10 cellular contexts compared by ENCODE assay signal in the genomic region with DNA sequence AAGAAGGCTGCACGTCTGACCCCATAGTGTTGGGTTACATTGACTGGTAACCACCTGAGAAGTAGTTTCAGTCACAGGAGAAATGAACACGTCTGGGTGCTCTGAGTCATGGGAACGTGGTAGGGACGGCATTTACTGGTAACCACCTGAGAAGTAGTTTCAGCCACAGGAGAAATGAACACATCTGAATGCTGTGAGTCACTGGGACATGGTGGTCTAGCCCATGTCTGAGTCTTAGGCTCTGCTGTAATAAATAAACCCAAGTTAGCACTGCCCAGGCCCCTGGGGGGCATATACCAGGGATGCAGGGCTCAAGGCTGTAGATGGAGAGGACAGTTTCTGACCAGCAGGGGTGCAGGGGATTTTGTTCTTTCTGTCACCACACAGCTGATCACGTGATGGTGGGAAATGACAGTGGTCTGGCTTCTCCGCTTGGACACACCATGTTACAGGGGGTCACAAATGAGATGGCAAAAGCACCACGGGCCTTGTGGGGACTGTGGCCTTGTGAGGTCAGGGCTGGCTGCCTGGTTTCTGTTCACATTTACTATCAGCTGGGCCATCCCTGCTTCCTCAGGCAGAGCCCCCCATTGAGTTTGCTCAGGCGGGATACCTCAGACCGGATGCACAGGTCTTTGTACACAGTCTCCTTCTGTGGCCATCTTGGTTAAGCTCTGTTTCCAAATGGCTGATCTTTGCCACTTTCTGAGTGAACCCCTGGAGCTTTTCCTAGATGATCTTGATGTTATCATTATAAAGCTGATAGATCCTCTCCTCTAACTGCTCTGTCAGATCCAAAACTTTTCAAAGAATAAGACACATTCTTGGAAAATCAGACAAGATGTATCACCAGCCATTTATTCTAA. TPM values are rescaled to one million over a fixed set of nuclear protein-coding genes. Genes with fewer than 3 reads are reported as not detected.
DNase-seq lines count a peak whose midpoint lies in the region; ATAC-seq and TF ChIP-seq lines count a peak whose summit lies in the region.
"Had no signal": no experiment of that assay in that cellular context is flagged by ENCODE, and none has a peak within 500 bp of the region (broad histone marks: within the 10 kb centered on the region; RNA-seq: fewer than 3 reads in every experiment).

No MANE protein-coding gene starts in this region.

- H3K4me1 ChIP-seq in mammary epithelial cell (ENCODE audit: insufficient read depth, low read length) (peaks cover 19% of the 10 kb centered on the region), heart left ventricle (no peaks in the 10 kb centered on the region)

- no peaks in the 10 kb centered on the region for H4K20me1 ChIP-seq in mammary epithelial cell (ENCODE audit: insufficient read depth, low read length)

- no peaks in the 10 kb centered on the region for H3K27me3 ChIP-seq in mammary epithelial cell (ENCODE audit: insufficient read depth, low read length)
- H3K27me3 ChIP-seq in CD4-positive, alpha-beta T cell (ENCODE audit: control insufficient read depth, insufficient read depth, low read length), result no peaks in the 10 kb centered on the region
- peaks cover 0 to 11% (median 0%) of the 10 kb centered on the region in 9 donors for H3K27me3 ChIP-seq in heart left ventricle

- no peak overlapping the region for H3K27ac Mint-ChIP-seq in CD4-positive, alpha-beta T cell
- H3K27ac Mint-ChIP-seq: immature natural killer cell had no signal

- H3K9me3 Mint-ChIP-seq in CD4-positive, alpha-beta T cell, result no peaks in the 10 kb centered on the region
- H3K9me3 Mint-ChIP-seq: immature natural killer cell had no signal

- H3K9ac ChIP-seq in mammary epithelial cell (ENCODE audit: insufficient read depth, low read length), result peak overlapping the region; percentile 63

- H3K27ac ChIP-seq in mammary epithelial cell (ENCODE audit: insufficient read depth, low read depth, low read length), result peak overlapping the region; percentile 88
- no peak overlapping the region for H3K27ac ChIP-seq in CD4-positive, alpha-beta T cell (ENCODE audit: low read depth, low read length)
- H3K27ac ChIP-seq in heart left ventricle, result no peak overlapping the region
- H3K27ac ChIP-seq: VCaP had no signal

- 43% methylated on average over 9 of the region's 9 CpGs for WGBS in mammary epithelial cell (ENCODE audit: low coverage, missing lambda C conversion rate)
- 78 to 84% (median 83%) methylated on average over 9 of the region's 9 CpGs for WGBS in heart left ventricle, 4 donors

- intact Hi-C loops in mammary epithelial cell (cut with micrococcal nuclease) (no loop called here), heart left ventricle (cut with DNase I) (no loop called here)
- intact Hi-C loops in CD4-positive, alpha-beta T cell (cut with DNase I, micrococcal nuclease), result loop anchor here in 1 of 2 experiments (2.0 kb wide), 1 partner anchor 623 kb away; no protein-coding TSS in a partner anchor

- TF ChIP-seq CTCF in GM12874 (IDR thresholded peaks at IDR 0.05; ENCODE audit: insufficient read depth, low read depth, low read length), result 0 out of 2 replicates have a peak, but pooled peaks have one; percentile 14
- peak in 1 of 2 donors; percentile 2 for TF ChIP-seq CTCF in mammary epithelial cell (conservative IDR thresholded peaks at IDR 0.05 in 1 of 2, IDR thresholded peaks at IDR 0.05 in 1 of 2; ENCODE audit: extremely low read depth in 1 of 2, insufficient read depth in 1 of 2, low read depth in 1 of 2, low read length in 2 of 2)
- no peak for TF ChIP-seq CTCF in CD4-positive, alpha-beta T cell (IDR thresholded peaks at IDR 0.05)
- TF ChIP-seq CTCF in heart left ventricle (IDR thresholded peaks at IDR 0.05), result no peak

- H3K36me3 ChIP-seq in mammary epithelial cell (ENCODE audit: insufficient read depth, low read length) (no peaks in the 10 kb centered on the region), heart left ventricle (no peaks in the 10 kb centered on the region)

- H3K36me3 Mint-ChIP-seq in CD4-positive, alpha-beta T cell (ENCODE audit: low read depth), result no peaks in the 10 kb centered on the region
- H3K36me3 Mint-ChIP-seq: immature natural killer cell had no signal

- no peaks in the 10 kb centered on the region for H3K4me1 Mint-ChIP-seq in CD4-positive, alpha-beta T cell (ENCODE audit: low read depth)
- H3K4me1 Mint-ChIP-seq: immature natural killer cell had no signal

- H3K79me2 ChIP-seq in mammary epithelial cell (ENCODE audit: insufficient read depth, low read length), result no peaks in the 10 kb centered on the region

- H3K9me3 ChIP-seq in mammary epithelial cell (replicated peaks; ENCODE audit: insufficient read depth, low read length), result no peaks in the 10 kb centered on the region
- no peaks in the 10 kb centered on the region for H3K9me3 ChIP-seq in CD4-positive, alpha-beta T cell (ENCODE audit: control insufficient read depth, low read length)
- H3K9me3 ChIP-seq in heart left ventricle, result no peaks in the 10 kb centered on the region

- POLR2A ChIA-PET in CD4-positive, alpha-beta T cell (lab: Charles Lee), result no interaction called here

- no peak for TF ChIP-seq POLR2A in heart left ventricle (IDR thresholded peaks at IDR 0.05)

- H3K4me2 ChIP-seq in mammary epithelial cell (ENCODE audit: insufficient read depth, low read depth, low read length), result no peak overlapping the region

- peaks cover 5% of the 10 kb centered on the region for H3K27me3 Mint-ChIP-seq in CD4-positive, alpha-beta T cell

- DNase-seq in mammary epithelial cell, result peak; percentile 100
- DNase-seq in amniotic stem cell (lab: John Stamatoyannopoulos, UW), result no peak
- DNase-seq in Kasumi-1 (lab: John Stamatoyannopoulos, UW), result no peak
- DNase-seq in CD4-positive, alpha-beta T cell, result no peak
- DNase-seq in heart left ventricle, result no peak

- peak; percentile 96 for ATAC-seq in GM21360 (IDR thresholded peaks at IDR 0.05; ENCODE audit: unreplicated experiment)
- peak; percentile 92 for ATAC-seq in HG03460 (IDR thresholded peaks at IDR 0.05; ENCODE audit: unreplicated experiment)
- no peak for ATAC-seq in CD4-positive, alpha-beta T cell (ENCODE audit: poor library complexity)
- no peak for ATAC-seq in heart left ventricle

- in situ Hi-C loops in mammary epithelial cell (cut with MboI; ENCODE audit: low sequenced_read_pairs in 2 of 2), result no loop called here

- H3K4me3 Mint-ChIP-seq in CD4-positive, alpha-beta T cell, result no peak overlapping the region
- H3K4me3 Mint-ChIP-seq: immature natural killer cell had no signal

- TSS peak; percentile 45 for BruUV-seq in mammary epithelial cell (replicated peaks; lab: Mats Ljungman, UMichigan)

- CTCF ChIA-PET in mammary epithelial cell (lab: Charles Lee; ENCODE audit: low non-redundant PET), result no interaction called here
- CTCF ChIA-PET in CD4-positive, alpha-beta T cell (lab: Charles Lee), result no interaction called here

- H3K4me3 ChIP-seq in mammary epithelial cell (replicated peaks in 1 of 3; ENCODE audit: insufficient read depth in 1 of 3, low read depth in 2 of 3, low read length in 3 of 3) (no peak overlapping the region), heart left ventricle (no peak overlapping the region)

- H2AFZ ChIP-seq in mammary epithelial cell (ENCODE audit: low read depth, low read length), result peak overlapping the region; percentile 43

- dilution Hi-C loops in mammary epithelial cell (cut with HindIII; ENCODE audit: low sequenced_read_pairs), result no loop called here

RNA-seq across cellular contexts. Expression of a gene that starts 9.8 kb away (rescaled TPM):
- total RNA-seq in mammary epithelial cell, result not detected
- polyA plus RNA-seq in mammary epithelial cell, result not detected
- polyA minus RNA-seq in mammary epithelial cell, result not detected
- 1 to 10 TPM; 3.9 to 4.8 TPM for total RNA-seq in CD4-positive, alpha-beta T cell
- total RNA-seq in heart left ventricle, result not detected
- not detected for polyA plus RNA-seq in heart left ventricle

Comparison
In these comparisons a context has a peak if more than half of its experiments do, and no peak if none do; other contexts are left out.
1. ATAC-seq: peak in GM21360 (single experiment) and HG03460 (single experiment); none in CD4-positive, alpha-beta T cell (single experiment) and heart left ventricle (0 of 4).
2. RNA of a gene that starts 9.8 kb away (total RNA-seq): 3.9 to 4.8 TPM in CD4-positive, alpha-beta T cell; not detected in mammary epithelial cell and not detected in heart left ventricle; every median in the first group is over 4 times any median in the second.